In the genomic region with DNA sequence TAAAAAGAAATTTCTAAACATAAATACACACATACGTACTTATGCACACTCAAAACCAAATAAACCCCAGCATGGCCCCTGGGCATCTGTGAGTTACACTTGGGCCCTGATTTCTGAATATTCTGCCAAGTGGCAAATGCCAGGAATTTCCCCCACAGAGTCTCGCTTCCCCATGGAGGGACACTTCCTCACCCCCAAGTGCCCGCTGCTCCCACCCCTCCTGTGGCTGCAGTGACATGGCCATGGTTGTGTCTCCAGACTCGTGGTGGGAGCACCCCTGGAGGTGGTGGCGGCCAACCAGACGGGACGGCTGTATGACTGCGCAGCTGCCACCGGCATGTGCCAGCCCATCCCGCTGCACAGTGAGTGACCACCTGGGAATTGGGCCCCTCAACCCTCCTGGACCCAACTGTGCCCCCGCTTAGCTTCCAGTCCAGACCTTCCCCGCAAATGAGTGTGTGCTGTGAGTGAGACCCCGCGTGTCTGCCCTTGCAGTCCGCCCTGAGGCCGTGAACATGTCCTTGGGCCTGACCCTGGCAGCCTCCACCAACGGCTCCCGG, we compare ENCODE assay signal across 1 cellular context.
A peak's percentile ranks its signal among the peaks of the same experiment; 100 is the strongest.
TF ChIP-seq lines count a peak whose summit lies in the region.

No MANE protein-coding gene starts in this region.

TF ChIP-seq in K562, 482 proteins besides CTCF, POLR2A, EP300 and RAD21:
- TF ChIP-seq HLTF (IDR thresholded peaks at IDR 0.05) = no peak
- no peak for TF ChIP-seq SPI1 (IDR thresholded peaks at IDR 0.05; ENCODE audit: borderline replicate concordance, low read depth, low read length)
- TF ChIP-seq NEUROD1 (IDR thresholded peaks at IDR 0.05; ENCODE audit: borderline replicate concordance, low read depth, low read length, partially characterized antibody) = no peak
- TF ChIP-seq ELK1 (CRISPR knock-in tag; IDR thresholded peaks at IDR 0.05) = no peak
- no peak for TF ChIP-seq PATZ1 (CRISPR knock-in tag; IDR thresholded peaks at IDR 0.05; ENCODE audit: borderline replicate concordance)
- no peak for TF ChIP-seq HIVEP1 (CRISPR knock-in tag; IDR thresholded peaks at IDR 0.05)
- 0 out of 2 replicates have a peak, but pooled peaks have one; percentile 16 for TF ChIP-seq POLR2G (IDR thresholded peaks at IDR 0.05; ENCODE audit: low read depth, low read length)
- no peak for TF ChIP-seq U2AF1 (optimal IDR thresholded peaks at IDR 0.05; ENCODE audit: low read depth, low read length)
- TF ChIP-seq, protein P1, sequence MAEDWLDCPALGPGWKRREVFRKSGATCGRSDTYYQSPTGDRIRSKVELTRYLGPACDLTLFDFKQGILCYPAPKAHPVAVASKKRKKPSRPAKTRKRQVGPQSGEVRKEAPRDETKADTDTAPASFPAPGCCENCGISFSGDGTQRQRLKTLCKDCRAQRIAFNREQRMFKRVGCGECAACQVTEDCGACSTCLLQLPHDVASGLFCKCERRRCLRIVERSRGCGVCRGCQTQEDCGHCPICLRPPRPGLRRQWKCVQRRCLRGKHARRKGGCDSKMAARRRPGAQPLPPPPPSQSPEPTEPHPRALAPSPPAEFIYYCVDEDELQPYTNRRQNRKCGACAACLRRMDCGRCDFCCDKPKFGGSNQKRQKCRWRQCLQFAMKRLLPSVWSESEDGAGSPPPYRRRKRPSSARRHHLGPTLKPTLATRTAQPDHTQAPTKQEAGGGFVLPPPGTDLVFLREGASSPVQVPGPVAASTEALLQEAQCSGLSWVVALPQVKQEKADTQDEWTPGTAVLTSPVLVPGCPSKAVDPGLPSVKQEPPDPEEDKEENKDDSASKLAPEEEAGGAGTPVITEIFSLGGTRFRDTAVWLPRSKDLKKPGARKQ (CRISPR knock-in tag; IDR thresholded peaks at IDR 0.05) = no peak
TF ChIP-seq in K562: peak in this region for 1.
